In genomic region chr6:148343028-148343374, GRCh38 we compare ENCODE assay signal across 9 cellular contexts. TPM values are rescaled to one million over a fixed set of nuclear protein-coding genes. Genes with fewer than 3 reads are reported as not detected.
DNase-seq lines count a peak whose midpoint lies in the region; ATAC-seq and TF ChIP-seq lines count a peak whose summit lies in the region.
"Had no signal": no experiment of that assay in that cellular context is flagged by ENCODE, and none has a peak within 500 bp of the region (broad histone marks: within the 10 kb centered on the region; RNA-seq: fewer than 3 reads in every experiment).

No MANE protein-coding gene starts in this region.

- peaks cover 36% of the 10 kb centered on the region for H3K27me3 Mint-ChIP-seq in activated naive CD8-positive, alpha-beta T cell
- peaks cover 77% of the 10 kb centered on the region for H3K27me3 Mint-ChIP-seq in activated naive CD8-positive, alpha-beta T cell treated with anti-CD3 and anti-CD28 coated beads for 36 hours
- H3K27me3 Mint-ChIP-seq in chondrocyte (ENCODE audit: low read depth), result no peaks in the 10 kb centered on the region

- intact Hi-C loops in mucosa of descending colon (cut with DNase I, micrococcal nuclease), result no loop called here

- peak overlapping the region; percentile 60 for H3K4me3 Mint-ChIP-seq in activated naive CD8-positive, alpha-beta T cell
- no peak overlapping the region for H3K4me3 Mint-ChIP-seq in activated naive CD8-positive, alpha-beta T cell treated with anti-CD3 and anti-CD28 coated beads for 36 hours
- peak overlapping the region; percentile 80 for H3K4me3 Mint-ChIP-seq in chondrocyte (ENCODE audit: unreplicated experiment)

- DNase-seq in activated naive CD8-positive, alpha-beta T cell treated with anti-CD3 and anti-CD28 coated beads for 36 hours, result no peak
- DNase-seq in chondrocyte (ENCODE audit: low spot score), result no peak
- DNase-seq in mucosa of descending colon, result peak in 2 of 3 donors; percentile 32 to 55
- DNase-seq in 8988T, result no peak
- no peak for DNase-seq in SKM-1 (lab: John Stamatoyannopoulos, UW; ENCODE audit: unreplicated experiment)

- H3K9me3 ChIP-seq in mucosa of descending colon, result no peaks in the 10 kb centered on the region

- H3K9me3 Mint-ChIP-seq in activated naive CD8-positive, alpha-beta T cell (ENCODE audit: low read depth), result no peaks in the 10 kb centered on the region
- H3K9me3 Mint-ChIP-seq in activated naive CD8-positive, alpha-beta T cell treated with anti-CD3 and anti-CD28 coated beads for 36 hours, result no peaks in the 10 kb centered on the region
- H3K9me3 Mint-ChIP-seq in chondrocyte (ENCODE audit: low read depth), result no peaks in the 10 kb centered on the region

- H3K4me1 Mint-ChIP-seq in activated naive CD8-positive, alpha-beta T cell (ENCODE audit: low read depth), result peaks cover 12% of the 10 kb centered on the region
- peaks cover 7% of the 10 kb centered on the region for H3K4me1 Mint-ChIP-seq in activated naive CD8-positive, alpha-beta T cell treated with anti-CD3 and anti-CD28 coated beads for 36 hours
- H3K4me1 Mint-ChIP-seq in chondrocyte (ENCODE audit: low read depth), result peaks cover 54% of the 10 kb centered on the region

- peaks cover 10% of the 10 kb centered on the region for H3K4me1 ChIP-seq in mucosa of descending colon (ENCODE audit: low read depth)
- peaks cover 2% of the 10 kb centered on the region for H3K4me1 ChIP-seq in urinary bladder (ENCODE audit: insufficient read depth)

- 1% methylated on average over 34 of the region's 34 CpGs for WGBS in urinary bladder

- H3K27ac Mint-ChIP-seq in activated naive CD8-positive, alpha-beta T cell, result no peak overlapping the region
- H3K27ac Mint-ChIP-seq in activated naive CD8-positive, alpha-beta T cell treated with anti-CD3 and anti-CD28 coated beads for 36 hours, result no peak overlapping the region
- H3K27ac Mint-ChIP-seq in chondrocyte (ENCODE audit: unreplicated experiment), result peak overlapping the region; percentile 53

- no peak for ATAC-seq in mucosa of descending colon
- ATAC-seq in GM21526 (IDR thresholded peaks at IDR 0.05; ENCODE audit: low FRiP score, unreplicated experiment), result no peak
- ATAC-seq: K562 had no signal

- no peaks in the 10 kb centered on the region for H3K36me3 Mint-ChIP-seq in activated naive CD8-positive, alpha-beta T cell
- H3K36me3 Mint-ChIP-seq in activated naive CD8-positive, alpha-beta T cell treated with anti-CD3 and anti-CD28 coated beads for 36 hours, result no peaks in the 10 kb centered on the region
- no peaks in the 10 kb centered on the region for H3K36me3 Mint-ChIP-seq in chondrocyte (ENCODE audit: low read depth)

- H3K36me3 ChIP-seq in mucosa of descending colon (ENCODE audit: low read depth), result peaks cover 4% of the 10 kb centered on the region
- H3K36me3 ChIP-seq in urinary bladder (ENCODE audit: insufficient read depth), result no peaks in the 10 kb centered on the region

- TF ChIP-seq CTCF in chondrocyte (IDR thresholded peaks at IDR 0.05) (no peak), mucosa of descending colon (IDR thresholded peaks at IDR 0.05) (no peak)

- peak overlapping the region; percentile 85 for H3K27ac ChIP-seq in urinary bladder (ENCODE audit: low read depth)

- H3K4me3 ChIP-seq in mucosa of descending colon (peak overlapping the region; percentile 23), urinary bladder (ENCODE audit: low read depth, low read length) (peak overlapping the region; percentile 89)
- H3K4me3 ChIP-seq: K562 had no signal

RNA-seq across cellular contexts. Expression of gene SASH1, which starts 0.4 kb away (rescaled TPM):
- under 1 TPM; 0.04 TPM for total RNA-seq in activated naive CD8-positive, alpha-beta T cell treated with anti-CD3 and anti-CD28 coated beads for 36 hours
- 54.2 to 89.3 TPM (median 82.9 TPM) in 3 replicates for total RNA-seq in chondrocyte
- total RNA-seq in mucosa of descending colon, result 10 to 100 TPM; 20.5 to 47.3 (median 22.9) TPM
- total RNA-seq in urinary bladder, result 92.2 TPM
- 19.9 TPM for polyA plus RNA-seq in urinary bladder

Comparison
In these comparisons a context has a peak if more than half of its experiments do, and no peak if none do; other contexts are left out.
1. DNase-seq: peak in mucosa of descending colon (2 of 3); none in activated naive CD8-positive, alpha-beta T cell treated with anti-CD3 and anti-CD28 coated beads for 36 hours (single experiment), chondrocyte (single experiment), 8988T (single experiment) and SKM-1 (single experiment).
2. RNA of gene SASH1, which starts 0.4 kb away (total RNA-seq): 92.2 TPM in urinary bladder (single experiment), 54.2 to 89.3 TPM in chondrocyte and 20.5 to 47.3 TPM in mucosa of descending colon; 0.04 TPM in activated naive CD8-positive, alpha-beta T cell treated with anti-CD3 and anti-CD28 coated beads for 36 hours; every median in the first group is over 10 times any median in the second.